In genomic region chr3:191331443-191331842, GRCh38 we compare ENCODE assay signal across 9 cellular contexts. TPM values are rescaled to one million over a fixed set of nuclear protein-coding genes. Genes with fewer than 3 reads are reported as not detected.
DNase-seq lines count a peak whose midpoint lies in the region; ATAC-seq and TF ChIP-seq lines count a peak whose summit lies in the region.
"Had no signal": no experiment of that assay in that cellular context is flagged by ENCODE, and none has a peak within 500 bp of the region (broad histone marks: within the 10 kb centered on the region; RNA-seq: fewer than 3 reads in every experiment).

No MANE protein-coding gene starts in this region.

- peak overlapping the region; percentile 84 for H3K4me3 ChIP-seq in AG10803 (ENCODE audit: low read length)
- H3K4me3 ChIP-seq in HUES48 (ENCODE audit: low read depth, low read length), result peak overlapping the region; percentile 87; the same call in 1 of the 2 replicates

- peak overlapping the region in 1 of 2 donors; percentile 54 for H3K27ac Mint-ChIP-seq in natural killer cell

- H3K36me3 Mint-ChIP-seq in natural killer cell, result no peaks in the 10 kb centered on the region

- DNase-seq in AG10803 (ENCODE audit: low read depth), result peak; percentile 38
- DNase-seq in dermis blood vessel endothelial cell, result peak; percentile 73
- DNase-seq in natural killer cell, result no peak
- no peak for DNase-seq in NCI-H2081 treated with DMSO at 0.1 percent for 48 hours (lab: John Stamatoyannopoulos, UW)
- no peak for DNase-seq in NCI-H2029 treated with DMSO at 0.1 percent for 48 hours (lab: John Stamatoyannopoulos, UW)
- no peak for DNase-seq in mucosa of gallbladder (ENCODE audit: low spot score)
- DNase-seq in dedifferentiated amniotic fluid mesenchymal stem cell (ENCODE audit: extremely low spot score), result no peak
- DNase-seq: NCI-H524 treated with DMSO at 0.1 percent for 48 hours had no signal

- H3K9me3 Mint-ChIP-seq in natural killer cell, result no peaks in the 10 kb centered on the region

- peaks cover 38 to 39% of the 10 kb centered on the region in 2 donors for H3K4me1 Mint-ChIP-seq in natural killer cell

- no peaks in the 10 kb centered on the region for H3K9me3 ChIP-seq in HUES48 (ENCODE audit: control insufficient read depth, insufficient read depth, low read length)

- H3K27me3 Mint-ChIP-seq in natural killer cell (ENCODE audit: low read depth in 2 of 2), result no peaks in the 10 kb centered on the region

- no peak for ATAC-seq in natural killer cell

- intact Hi-C loops in natural killer cell (cut with micrococcal nuclease), result no loop called here

- no peaks in the 10 kb centered on the region for H3K36me3 ChIP-seq in HUES48 (ENCODE audit: control insufficient read depth, insufficient read depth, low read length)

- no peak overlapping the region for H3K9ac ChIP-seq in HUES48 (ENCODE audit: low read depth, low read length)

- peaks cover 34% of the 10 kb centered on the region for H3K4me1 ChIP-seq in HUES48 (ENCODE audit: control insufficient read depth, insufficient read depth, low read length)

- peak overlapping the region; percentile 83 for H3K4me3 Mint-ChIP-seq in natural killer cell

- no peak overlapping the region for H3K27ac ChIP-seq in HUES48 (ENCODE audit: low read depth, low read length)

- TF ChIP-seq CTCF in AG10803 (conservative IDR thresholded peaks at IDR 0.05; ENCODE audit: low read length) (no peak), natural killer cell (IDR thresholded peaks at IDR 0.05) (no peak)

- peaks cover 34% of the 10 kb centered on the region for H3K27me3 ChIP-seq in HUES48 (ENCODE audit: control insufficient read depth, insufficient read depth, low read length)

RNA-seq across cellular contexts. Expression of gene UTS2B, which starts 1.1 kb away (rescaled TPM):
- total RNA-seq in dermis blood vessel endothelial cell (0.68 TPM in 1 of 2 replicates, not detected in the other), natural killer cell (under 1 TPM in 1 of 3 donors, not detected in 2; 0.47 TPM), mucosa of gallbladder (2.6 TPM)

RNA-seq across cellular contexts. Expression of gene CCDC50, which starts 2.2 kb away (rescaled TPM):
- total RNA-seq in dermis blood vessel endothelial cell, result 267 and 372 TPM in 2 replicates
- total RNA-seq in natural killer cell, result 10 to 100 TPM; 19.9 to 27.3 (median 22.6) TPM
- total RNA-seq in mucosa of gallbladder, result 104 TPM

Comparison
In these comparisons a context has a peak if more than half of its experiments do, and no peak if none do; other contexts are left out.
1. DNase-seq: peak in AG10803 (single experiment) and dermis blood vessel endothelial cell (single experiment); none in natural killer cell (single experiment), NCI-H2081 treated with DMSO at 0.1 percent for 48 hours (single experiment), NCI-H2029 treated with DMSO at 0.1 percent for 48 hours (single experiment), mucosa of gallbladder (single experiment) and dedifferentiated amniotic fluid mesenchymal stem cell (single experiment).